21 cellular contexts compared by ENCODE assay signal in genomic region chr2:180559766-180560165, GRCh38.
DNase-seq lines count a peak whose midpoint lies in the region; ATAC-seq and TF ChIP-seq lines count a peak whose summit lies in the region.
"Had no signal": no experiment of that assay in that cellular context is flagged by ENCODE, and none has a peak within 500 bp of the region (broad histone marks: within the 10 kb centered on the region; RNA-seq: fewer than 3 reads in every experiment).

No MANE protein-coding gene starts in this region.

- H4K5ac ChIP-seq in IMR-90 (ENCODE audit: low read depth, low read length) = no peak overlapping the region

- no peak overlapping the region for H4K91ac ChIP-seq in IMR-90 (ENCODE audit: insufficient read depth, low read depth, low read length)

- no peak overlapping the region for H2AK5ac ChIP-seq in IMR-90 (ENCODE audit: low read depth, low read length)

- ATAC-seq in IMR-90 (ENCODE audit: low read depth) (peak; percentile 62), Panc1 (no peak; the same call in 1 of the 2 replicates), HG02588 (IDR thresholded peaks at IDR 0.05; ENCODE audit: unreplicated experiment) (no peak), HG03457 (IDR thresholded peaks at IDR 0.05; ENCODE audit: unreplicated experiment) (no peak)
- ATAC-seq: activated naive CD4-positive, alpha-beta T cell treated with anti-CD3 and anti-CD28 coated beads, Interleukin-2, amount 50 U/mL, for 72 hours had no signal

- in situ Hi-C loops in IMR-90 (cut with MboI; ENCODE audit: low sequenced_read_pairs) = no loop called here
- in situ Hi-C loops in Panc1 (cut with HindIII; ENCODE audit: low pct_unique_long_range_greater_than_20kb, low sequenced_read_pairs) = no loop called here

- TF ChIP-seq CTCF in IMR-90 (conservative IDR thresholded peaks at IDR 0.05; ENCODE audit: low read depth, low read length) = no peak
- peak; percentile 10; the same call in 1 of the 2 replicates for TF ChIP-seq CTCF in Panc1 (IDR thresholded peaks at IDR 0.05)
- TF ChIP-seq CTCF in fibroblast of pulmonary artery (IDR thresholded peaks at IDR 0.05; ENCODE audit: low read length, missing control alignments) = no peak
- no peak for TF ChIP-seq CTCF in hepatocyte (IDR thresholded peaks at IDR 0.05; ENCODE audit: poor library complexity)

- no peak for TF ChIP-seq POLR2A in IMR-90 (IDR thresholded peaks at IDR 0.05; ENCODE audit: low read depth, low read length)

- H3K23ac ChIP-seq in IMR-90 (ENCODE audit: low read depth, low read length) = peak overlapping the region; percentile 71

- H3K36me3 ChIP-seq in IMR-90 (ENCODE audit: control insufficient read depth, insufficient read depth, low read length) (no peaks in the 10 kb centered on the region), Panc1 (ENCODE audit: control insufficient read depth, insufficient read depth, low read length) (no peaks in the 10 kb centered on the region), hepatocyte (replicated peaks; ENCODE audit: insufficient read depth, low read depth) (no peaks in the 10 kb centered on the region)

- 0 out of 2 replicates have a peak overlapping the region, but pooled peaks have one; percentile 45 for H2BK20ac ChIP-seq in IMR-90 (ENCODE audit: low read depth, low read length)

- POLR2A ChIA-PET in IMR-90 (lab: Charles Lee; ENCODE audit: unreplicated experiment) (no interaction called here), Panc1 (lab: Charles Lee) (no interaction called here)

- H2AFZ ChIP-seq in IMR-90 (replicated peaks; ENCODE audit: low read length, poor library complexity) = peak overlapping the region; percentile 88
- H2AFZ ChIP-seq in hepatocyte = no peak overlapping the region

- H3K56ac ChIP-seq in IMR-90 (ENCODE audit: extremely low read depth, insufficient read depth, low read length) = no peak overlapping the region

- WGBS in IMR-90 (ENCODE audit: extremely low coverage in 2 of 2, insufficient read length in 1 of 2), 2 experiments = 30% methylated on average over 2 of the region's 5 CpGs; no CpG with 5 or more reads in 1 of the 2 experiments
- WGBS in hepatocyte (ENCODE audit: low lambda C conversion rate, missing lambda C conversion rate) = 82% methylated on average over 5 of the region's 5 CpGs

- H3K4me2 ChIP-seq in IMR-90 (ENCODE audit: low read depth, low read length) (peak overlapping the region; percentile 27), hepatocyte (no peak overlapping the region)

- H3K4me1 ChIP-seq in IMR-90 (ENCODE audit: control insufficient read depth, insufficient read depth, low read length) (no peaks in the 10 kb centered on the region), Panc1 (ENCODE audit: control insufficient read depth, insufficient read depth, low read length) (no peaks in the 10 kb centered on the region), hepatocyte (ENCODE audit: insufficient read depth) (no peaks in the 10 kb centered on the region)
- H3K4me1 ChIP-seq: testis had no signal

- peak overlapping the region; percentile 12 for H3K14ac ChIP-seq in IMR-90 (replicated peaks; ENCODE audit: low read depth, low read length)

- no peak overlapping the region for H3K27ac ChIP-seq in IMR-90 (ENCODE audit: insufficient read depth, low read length)
- no peak overlapping the region for H3K27ac ChIP-seq in Panc1 (ENCODE audit: low read length)
- no peak overlapping the region for H3K27ac ChIP-seq in hepatocyte
- H3K27ac ChIP-seq: testis had no signal

- no peak overlapping the region for H2AK9ac ChIP-seq in IMR-90 (replicated peaks; ENCODE audit: low read depth, low read length, poor library complexity)

- H3K4me3 ChIP-seq in IMR-90 (ENCODE audit: insufficient read depth, low read depth, low read length) (no peak overlapping the region), Panc1 (ENCODE audit: low read depth in 2 of 2, low read length in 2 of 2) (no peak overlapping the region), fibroblast of pulmonary artery (replicated peaks; ENCODE audit: low read depth, low read length) (no peak overlapping the region), skeletal muscle cell (ENCODE audit: low read depth, low read length) (no peak overlapping the region), hepatocyte (no peak overlapping the region)
- H3K4me3 ChIP-seq: testis had no signal

- H3K27me3 ChIP-seq in IMR-90 (ENCODE audit: control insufficient read depth, insufficient read depth, low read length) = no peaks in the 10 kb centered on the region
- no peaks in the 10 kb centered on the region for H3K27me3 ChIP-seq in Panc1 (ENCODE audit: control insufficient read depth, insufficient read depth, low read length)
- no peaks in the 10 kb centered on the region for H3K27me3 ChIP-seq in hepatocyte
- H3K27me3 ChIP-seq: testis had no signal

- H4K8ac ChIP-seq in IMR-90 (ENCODE audit: low read depth in 2 of 2, low read length in 2 of 2) = peak overlapping the region in 1 of 2 experiments; percentile 84; a peak in 2 of 4 replicates

- CTCF ChIA-PET in IMR-90 (lab: Yijun Ruan, JAX) = interaction anchor here (0.9 kb wide), 1 partner anchor 8 kb away, joined by 3 read pairs; no protein-coding TSS in a partner anchor
- CTCF ChIA-PET in Panc1 (lab: Charles Lee) = no interaction called here

- dilution Hi-C loops in IMR-90 (cut with HindIII; ENCODE audit: low sequenced_read_pairs, unreplicated experiment) = no loop called here

- no peak for TF ChIP-seq RAD21 in IMR-90 (IDR thresholded peaks at IDR 0.05; ENCODE audit: low read length)

- H2BK5ac ChIP-seq in IMR-90 (ENCODE audit: low read depth, low read length, poor library complexity, severe bottlenecking) = no peak overlapping the region

- 0 out of 2 replicates have a peak overlapping the region, but pooled peaks have one; percentile 5 for H3K9ac ChIP-seq in IMR-90 (ENCODE audit: low read depth, low read length)

- no peaks in the 10 kb centered on the region for H3K79me1 ChIP-seq in IMR-90 (ENCODE audit: low read depth in 1 of 2, low read length in 2 of 2)

- H2BK15ac ChIP-seq in IMR-90 (ENCODE audit: low read depth, low read length) = no peak overlapping the region

- intact Hi-C loops in IMR-90 (cut with micrococcal nuclease) = no loop called here
- intact Hi-C loops in Panc1 (cut with micrococcal nuclease; ENCODE audit: unreplicated experiment) = no loop called here

- DNase-seq in IMR-90 (no peak), Panc1 (ENCODE audit: low read depth, low spot score) (no peak), fibroblast of pulmonary artery (ENCODE audit: low read depth) (peak; percentile 7), skeletal muscle cell (ENCODE audit: low read depth) (peak; percentile 31), hepatocyte (ENCODE audit: low spot score) (no peak), GM19240 (ENCODE audit: insufficient read length, low spot score) (no peak)
- DNase-seq: activated CD4-positive, alpha-beta T cell treated with anti-CD3 and anti-CD28 coated beads, Interleukin-2, amount 50 U/mL, for 1 hour; activated T-cell treated with anti-CD3 and anti-CD28 coated beads, Interleukin-2, amount 50 U/mL, for 24 hours; caudate nucleus; CD4-positive, alpha-beta memory T cell; DND-41; effector memory CD4-positive, alpha-beta T cell; foreskin melanocyte; MM.1S; NCI-H774; retina; T1000; testis had no signal

- H3K9me1 ChIP-seq in IMR-90 (ENCODE audit: insufficient read depth, low read length) = no peaks in the 10 kb centered on the region

- peak overlapping the region; percentile 53; the same call in 1 of the 2 replicates for H3K4ac ChIP-seq in IMR-90 (ENCODE audit: low read depth, low read length)

- H3K79me2 ChIP-seq in hepatocyte = no peaks in the 10 kb centered on the region

- H3K9me3 ChIP-seq in IMR-90 (ENCODE audit: control insufficient read depth, insufficient read depth, low read length) = no peaks in the 10 kb centered on the region
- H3K9me3 ChIP-seq in Panc1 (ENCODE audit: control insufficient read depth, insufficient read depth, low read depth, low read length) = no peaks in the 10 kb centered on the region
- H3K9me3 ChIP-seq in hepatocyte (ENCODE audit: low read depth) = no peaks in the 10 kb centered on the region
- H3K9me3 ChIP-seq: testis had no signal

- no peak overlapping the region for H3K18ac ChIP-seq in IMR-90 (ENCODE audit: low read depth, low read length)

- peak overlapping the region; percentile 41; the same call in 1 of the 2 replicates for H2BK120ac ChIP-seq in IMR-90 (ENCODE audit: low read depth, low read length)

- BruUV-seq in IMR-90 (replicated peaks; lab: Mats Ljungman, UMichigan) = no TSS peak
- no TSS peak for BruUV-seq in Panc1 (replicated peaks; lab: Mats Ljungman, UMichigan)

- H3K9me2 ChIP-seq in hepatocyte (replicated peaks; ENCODE audit: insufficient read depth) = no peaks in the 10 kb centered on the region

- H4K20me1 ChIP-seq in IMR-90 (ENCODE audit: insufficient read depth, low read length) (no peaks in the 10 kb centered on the region), hepatocyte (ENCODE audit: insufficient read depth, poor library complexity, severe bottlenecking) (no peaks in the 10 kb centered on the region)

TF ChIP-seq in IMR-90, 13 proteins besides CTCF, POLR2A, EP300 and RAD21:
- TF ChIP-seq MAFK (IDR thresholded peaks at IDR 0.05; ENCODE audit: low read depth, low read length) (no peak), ELK1 (IDR thresholded peaks at IDR 0.05; ENCODE audit: borderline replicate concordance, low read depth, low read length) (no peak), SMC3 (IDR thresholded peaks at IDR 0.05; ENCODE audit: low read depth, low read length) (no peak)

Comparison
In these comparisons a context has a peak if more than half of its experiments do, and no peak if none do; other contexts are left out.
1. DNase-seq: peak in fibroblast of pulmonary artery (single experiment) and skeletal muscle cell (single experiment); none in IMR-90 (single experiment), Panc1 (single experiment), hepatocyte (single experiment) and GM19240 (single experiment).